Comparison of ENCODE assay signal across 11 cellular contexts in genomic region chr22:17964153-17964552, GRCh38.
DNase-seq lines count a peak whose midpoint lies in the region; ATAC-seq and TF ChIP-seq lines count a peak whose summit lies in the region.
"Had no signal": no experiment of that assay in that cellular context is flagged by ENCODE, and none has a peak within 500 bp of the region (broad histone marks: within the 10 kb centered on the region; RNA-seq: fewer than 3 reads in every experiment).

No MANE protein-coding gene starts in this region.

- H3K4me1 ChIP-seq in SJCRH30 (peaks cover 33% of the 10 kb centered on the region), upper lobe of left lung (peaks cover 0 to 3% (median 0%) of the 10 kb centered on the region in 4 donors)

- H3K27me3 Mint-ChIP-seq in mesothelial cell of epicardium (ENCODE audit: low read depth) = no peaks in the 10 kb centered on the region

- H3K4me3 ChIP-seq in SJCRH30 = no peak overlapping the region
- H3K4me3 ChIP-seq in upper lobe of left lung = no peak overlapping the region
- H3K4me3 ChIP-seq: tibial nerve had no signal

- H3K36me3 ChIP-seq in SJCRH30 (no peaks in the 10 kb centered on the region), upper lobe of left lung (no peaks in the 10 kb centered on the region)
- H3K36me3 ChIP-seq: tibial nerve had no signal

- WGBS in upper lobe of left lung, 2 donors = 68 to 74% methylated on average over 6 of the region's 6 CpGs

- no peak for TF ChIP-seq POLR2A in upper lobe of left lung (IDR thresholded peaks at IDR 0.05)

- TF ChIP-seq EP300 in upper lobe of left lung (IDR thresholded peaks at IDR 0.05) = no peak

- H3K4me1 Mint-ChIP-seq in mesothelial cell of epicardium = peaks cover 33% of the 10 kb centered on the region

- no peaks in the 10 kb centered on the region for H3K36me3 Mint-ChIP-seq in mesothelial cell of epicardium

- H3K9me3 ChIP-seq in SJCRH30 (replicated peaks) (no peaks in the 10 kb centered on the region), upper lobe of left lung (no peaks in the 10 kb centered on the region)
- H3K9me3 ChIP-seq: tibial nerve had no signal

- H3K4me3 Mint-ChIP-seq in mesothelial cell of epicardium = no peak overlapping the region

- in situ Hi-C loops in ACHN (cut with HindIII; ENCODE audit: low pct_ligation_motif_present, low pct_unique_long_range_greater_than_20kb, low sequenced_read_pairs) = no loop called here

- H3K27ac ChIP-seq in SJCRH30 (0 out of 2 replicates have a peak overlapping the region, but pooled peaks have one; percentile 5), upper lobe of left lung (peak overlapping the region in 1 of 4 donors; percentile 19)

- ATAC-seq in HG02588 (IDR thresholded peaks at IDR 0.05; ENCODE audit: unreplicated experiment) = peak; percentile 18
- ATAC-seq in upper lobe of left lung (ENCODE audit: low FRiP score in 2 of 2) = no peak

- DNase-seq in GM03348 (ENCODE audit: low spot score) (peak; percentile 26), SJCRH30 (no peak), mesothelial cell of epicardium (ENCODE audit: low spot score in 2 of 2, unreplicated experiment in 2 of 2) (no peak), upper lobe of left lung (no peak), hippocampal formation (lab: John Stamatoyannopoulos, UW) (no peak), ACHN (no peak), inferior parietal cortex (ENCODE audit: extremely low spot score) (no peak)
- DNase-seq: stimulated activated CD4-positive, alpha-beta T cell treated with anti-CD3 and anti-CD28 coated beads, Interleukin-2, amount 100 ng/mL, for 48 hours; T-helper 2 cell had no signal

- no peaks in the 10 kb centered on the region for H3K9me3 Mint-ChIP-seq in mesothelial cell of epicardium

- H3K27ac Mint-ChIP-seq in mesothelial cell of epicardium = peak overlapping the region; percentile 81

- H3K27me3 ChIP-seq in SJCRH30 = no peaks in the 10 kb centered on the region
- H3K27me3 ChIP-seq in upper lobe of left lung = no peaks in the 10 kb centered on the region
- H3K27me3 ChIP-seq: tibial nerve had no signal

- TF ChIP-seq CTCF in mesothelial cell of epicardium (IDR thresholded peaks at IDR 0.05; ENCODE audit: unreplicated experiment) (no peak), upper lobe of left lung (IDR thresholded peaks at IDR 0.05) (no peak)
